In the genomic region with DNA sequence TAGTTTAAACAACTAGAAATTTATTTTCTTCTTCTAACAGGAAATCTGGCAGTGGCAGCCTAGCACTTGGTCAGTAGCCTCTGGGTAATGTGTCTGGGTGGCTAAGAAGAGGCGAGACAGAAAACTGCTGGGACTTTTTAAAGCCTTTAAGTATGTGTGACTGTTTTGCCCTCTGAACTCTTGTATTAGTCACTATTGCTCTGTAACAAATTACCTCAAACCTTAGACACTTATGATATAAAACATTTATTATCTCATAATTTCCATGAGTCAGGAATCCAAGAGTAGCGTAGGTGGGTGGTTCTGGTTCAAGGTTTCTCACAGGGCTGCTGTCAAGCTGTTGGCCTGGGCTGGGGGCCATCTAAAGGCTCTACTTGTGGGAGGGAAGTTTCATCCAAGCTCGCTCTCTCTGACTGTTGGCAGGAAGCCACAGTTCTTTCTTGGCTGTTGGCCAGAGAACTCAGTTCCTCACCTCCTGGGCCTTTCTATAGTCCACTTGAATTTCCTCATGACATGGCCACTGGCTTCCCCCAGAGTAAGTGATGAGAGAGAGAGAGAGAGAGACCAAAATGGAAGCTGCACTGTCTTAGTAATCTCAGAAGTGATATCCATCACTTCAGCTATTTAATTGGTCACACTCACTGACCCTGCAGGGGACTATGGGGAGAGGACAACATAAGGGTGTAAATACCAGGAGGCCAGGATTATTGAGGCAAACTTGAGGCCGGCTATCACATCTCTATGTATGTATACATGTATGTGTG, we compare ENCODE assay signal across 1 cellular context.
TF ChIP-seq lines count a peak whose summit lies in the region.

No MANE protein-coding gene starts in this region.

TF ChIP-seq in HepG2, 621 proteins besides CTCF, POLR2A, EP300 and RAD21 (continued from another document and continues in another):
- TF ChIP-seq, protein P1, sequence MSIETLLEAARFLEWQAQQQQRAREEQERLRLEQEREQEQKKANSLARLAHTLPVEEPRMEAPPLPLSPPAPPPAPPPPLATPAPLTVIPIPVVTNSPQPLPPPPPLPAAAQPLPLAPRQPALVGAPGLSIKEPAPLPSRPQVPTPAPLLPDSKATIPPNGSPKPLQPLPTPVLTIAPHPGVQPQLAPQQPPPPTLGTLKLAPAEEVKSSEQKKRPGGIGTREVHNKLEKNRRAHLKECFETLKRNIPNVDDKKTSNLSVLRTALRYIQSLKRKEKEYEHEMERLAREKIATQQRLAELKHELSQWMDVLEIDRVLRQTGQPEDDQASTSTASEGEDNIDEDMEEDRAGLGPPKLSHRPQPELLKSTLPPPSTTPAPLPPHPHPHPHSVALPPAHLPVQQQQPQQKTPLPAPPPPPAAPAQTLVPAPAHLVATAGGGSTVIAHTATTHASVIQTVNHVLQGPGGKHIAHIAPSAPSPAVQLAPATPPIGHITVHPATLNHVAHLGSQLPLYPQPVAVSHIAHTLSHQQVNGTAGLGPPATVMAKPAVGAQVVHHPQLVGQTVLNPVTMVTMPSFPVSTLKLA (IDR thresholded peaks at IDR 0.05) = no peak
- TF ChIP-seq MED1 (CRISPR knock-in tag; IDR thresholded peaks at IDR 0.05) (peak; percentile 33; the same call in 1 of the 2 replicates), ZNF780A (CRISPR knock-in tag; IDR thresholded peaks at IDR 0.05) (no peak), TBX3 (IDR thresholded peaks at IDR 0.05; ENCODE audit: borderline replicate concordance) (peak; percentile 21; the same call in 1 of the 2 replicates), ZBTB7B (CRISPR knock-in tag; IDR thresholded peaks at IDR 0.05) (0 out of 2 replicates have a peak, but pooled peaks have one; percentile 24), EEA1 (CRISPR knock-in tag; IDR thresholded peaks at IDR 0.05; ENCODE audit: borderline replicate concordance) (no peak), SMAD3 (CRISPR knock-in tag; IDR thresholded peaks at IDR 0.05) (peak; percentile 52; the same call in 1 of the 2 replicates), GPN1 (CRISPR knock-in tag; IDR thresholded peaks at IDR 0.05; ENCODE audit: borderline replicate concordance) (no peak), NFIC (IDR thresholded peaks at IDR 0.05; ENCODE audit: low read length) (peak; percentile 71; the same call in 1 of the 2 replicates), SMAD9 (CRISPR knock-in tag; IDR thresholded peaks at IDR 0.05) (no peak), ZFYVE20 (CRISPR knock-in tag; IDR thresholded peaks at IDR 0.05; ENCODE audit: borderline replicate concordance, low read depth) (no peak), MZF1 (CRISPR knock-in tag; IDR thresholded peaks at IDR 0.05; ENCODE audit: borderline replicate concordance) (no peak), NFE2L2 (IDR thresholded peaks at IDR 0.05; ENCODE audit: low read length) (no peak), ZFP37 (CRISPR knock-in tag; IDR thresholded peaks at IDR 0.05; ENCODE audit: borderline replicate concordance) (no peak), ZNF589 (CRISPR knock-in tag; conservative IDR thresholded peaks at IDR 0.05) (no peak), ZNF10 (CRISPR knock-in tag; IDR thresholded peaks at IDR 0.05; ENCODE audit: borderline replicate concordance, low read depth) (no peak), RORA (CRISPR knock-in tag; IDR thresholded peaks at IDR 0.05) (no peak), ZNF44 (CRISPR knock-in tag; IDR thresholded peaks at IDR 0.05) (no peak), ARHGAP35 (CRISPR knock-in tag; IDR thresholded peaks at IDR 0.05; ENCODE audit: borderline replicate concordance) (no peak), ZNF235 (CRISPR knock-in tag; IDR thresholded peaks at IDR 0.05; ENCODE audit: borderline replicate concordance) (no peak), NFKBIZ (CRISPR knock-in tag; IDR thresholded peaks at IDR 0.05) (0 out of 2 replicates have a peak, but pooled peaks have one; percentile 35), ZNF333 (CRISPR knock-in tag; IDR thresholded peaks at IDR 0.05; ENCODE audit: borderline replicate concordance) (no peak), CCDC6 (CRISPR knock-in tag; IDR thresholded peaks at IDR 0.05) (no peak), NR2F6 (IDR thresholded peaks at IDR 0.05) (no peak), NR2F6 (CRISPR knock-in tag; IDR thresholded peaks at IDR 0.05) (0 out of 2 replicates have a peak, but pooled peaks have one; percentile 35), HOXA3 (CRISPR knock-in tag; IDR thresholded peaks at IDR 0.05) (peak; percentile 23; the same call in 1 of the 2 replicates), ARID2 (CRISPR knock-in tag; IDR thresholded peaks at IDR 0.05; ENCODE audit: borderline replicate concordance) (no peak), ZNF260 (CRISPR knock-in tag; IDR thresholded peaks at IDR 0.05; ENCODE audit: borderline replicate concordance, low read depth) (no peak), ATRX (CRISPR knock-in tag; IDR thresholded peaks at IDR 0.05; ENCODE audit: borderline replicate concordance) (no peak), GTF3A (CRISPR knock-in tag; conservative IDR thresholded peaks at IDR 0.05) (no peak), FOXM1 (CRISPR knock-in tag; IDR thresholded peaks at IDR 0.05) (no peak), THYN1 (CRISPR knock-in tag; IDR thresholded peaks at IDR 0.05; ENCODE audit: borderline replicate concordance, low read depth) (no peak), ZNF275 (CRISPR knock-in tag; IDR thresholded peaks at IDR 0.05; ENCODE audit: borderline replicate concordance) (no peak), ZFP90 (CRISPR knock-in tag; IDR thresholded peaks at IDR 0.05; ENCODE audit: borderline replicate concordance) (peak; percentile 42; the same call in 1 of the 2 replicates), CREB1 (IDR thresholded peaks at IDR 0.05) (no peak), CREB1 (CRISPR knock-in tag; IDR thresholded peaks at IDR 0.05) (peak; percentile 38; the same call in 1 of the 2 replicates), KMT2B (CRISPR knock-in tag; IDR thresholded peaks at IDR 0.05) (peak; percentile 34; the same call in 1 of the 2 replicates), REL (CRISPR knock-in tag; conservative IDR thresholded peaks at IDR 0.05) (no peak), ZKSCAN8 (CRISPR knock-in tag; IDR thresholded peaks at IDR 0.05; ENCODE audit: borderline replicate concordance) (no peak), KAT2B (IDR thresholded peaks at IDR 0.05; ENCODE audit: borderline replicate concordance, low read depth, low read length) (no peak), ZNF101 (CRISPR knock-in tag; IDR thresholded peaks at IDR 0.05; ENCODE audit: borderline replicate concordance, low read depth) (no peak), SRSF4 (IDR thresholded peaks at IDR 0.05; ENCODE audit: low read depth, low read length, poor library complexity, severe bottlenecking) (no peak), SRSF1 (optimal IDR thresholded peaks at IDR 0.05; ENCODE audit: low read depth, low read length) (no peak), ZNF605 (CRISPR knock-in tag; IDR thresholded peaks at IDR 0.05) (peak; percentile 58; the same call in 1 of the 2 replicates), ATF2 (CRISPR knock-in tag; IDR thresholded peaks at IDR 0.05) (no peak), SIN3B (IDR thresholded peaks at IDR 0.05; ENCODE audit: low read length) (no peak), NONO (IDR thresholded peaks at IDR 0.05) (no peak), NONO (CRISPR knock-in tag; conservative IDR thresholded peaks at IDR 0.05) (no peak), ZNF781 (CRISPR knock-in tag; IDR thresholded peaks at IDR 0.05; ENCODE audit: borderline replicate concordance, not compliant biosample characterization) (no peak), CHD4 (IDR thresholded peaks at IDR 0.05; ENCODE audit: borderline replicate concordance, low read length) (no peak), FOXK1 (CRISPR knock-in tag; IDR thresholded peaks at IDR 0.05; ENCODE audit: borderline replicate concordance, low read depth) (no peak), ZMYM4 (CRISPR knock-in tag; IDR thresholded peaks at IDR 0.05) (0 out of 2 replicates have a peak, but pooled peaks have one; percentile 18), SMYD3 (CRISPR knock-in tag; IDR thresholded peaks at IDR 0.05) (no peak), IKZF4 (CRISPR knock-in tag; IDR thresholded peaks at IDR 0.05; ENCODE audit: borderline replicate concordance, low read depth, not compliant biosample characterization) (no peak)
- TF ChIP-seq, protein P2, sequence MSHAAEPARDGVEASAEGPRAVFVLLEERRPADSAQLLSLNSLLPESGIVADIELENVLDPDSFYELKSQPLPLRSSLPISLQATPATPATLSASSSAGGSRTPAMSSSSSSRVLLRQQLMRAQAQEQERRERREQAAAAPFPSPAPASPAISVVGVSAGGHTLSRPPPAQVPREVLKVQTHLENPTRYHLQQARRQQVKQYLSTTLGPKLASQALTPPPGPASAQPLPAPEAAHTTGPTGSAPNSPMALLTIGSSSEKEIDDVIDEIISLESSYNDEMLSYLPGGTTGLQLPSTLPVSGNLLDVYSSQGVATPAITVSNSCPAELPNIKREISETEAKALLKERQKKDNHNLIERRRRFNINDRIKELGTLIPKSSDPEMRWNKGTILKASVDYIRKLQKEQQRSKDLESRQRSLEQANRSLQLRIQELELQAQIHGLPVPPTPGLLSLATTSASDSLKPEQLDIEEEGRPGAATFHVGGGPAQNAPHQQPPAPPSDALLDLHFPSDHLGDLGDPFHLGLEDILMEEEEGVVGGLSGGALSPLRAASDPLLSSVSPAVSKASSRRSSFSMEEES (CRISPR knock-in tag; IDR thresholded peaks at IDR 0.05) = no peak
- TF ChIP-seq, protein P3, sequence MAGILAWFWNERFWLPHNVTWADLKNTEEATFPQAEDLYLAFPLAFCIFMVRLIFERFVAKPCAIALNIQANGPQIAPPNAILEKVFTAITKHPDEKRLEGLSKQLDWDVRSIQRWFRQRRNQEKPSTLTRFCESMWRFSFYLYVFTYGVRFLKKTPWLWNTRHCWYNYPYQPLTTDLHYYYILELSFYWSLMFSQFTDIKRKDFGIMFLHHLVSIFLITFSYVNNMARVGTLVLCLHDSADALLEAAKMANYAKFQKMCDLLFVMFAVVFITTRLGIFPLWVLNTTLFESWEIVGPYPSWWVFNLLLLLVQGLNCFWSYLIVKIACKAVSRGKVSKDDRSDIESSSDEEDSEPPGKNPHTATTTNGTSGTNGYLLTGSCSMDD (CRISPR knock-in tag; IDR thresholded peaks at IDR 0.05) = no peak
- TF ChIP-seq, protein P4, sequence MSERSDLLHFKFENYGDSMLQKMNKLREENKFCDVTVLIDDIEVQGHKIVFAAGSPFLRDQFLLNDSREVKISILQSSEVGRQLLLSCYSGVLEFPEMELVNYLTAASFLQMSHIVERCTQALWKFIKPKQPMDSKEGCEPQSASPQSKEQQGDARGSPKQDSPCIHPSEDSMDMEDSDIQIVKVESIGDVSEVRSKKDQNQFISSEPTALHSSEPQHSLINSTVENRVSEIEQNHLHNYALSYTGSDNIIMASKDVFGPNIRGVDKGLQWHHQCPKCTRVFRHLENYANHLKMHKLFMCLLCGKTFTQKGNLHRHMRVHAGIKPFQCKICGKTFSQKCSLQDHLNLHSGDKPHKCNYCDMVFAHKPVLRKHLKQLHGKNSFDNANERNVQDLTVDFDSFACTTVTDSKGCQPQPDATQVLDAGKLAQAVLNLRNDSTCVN (CRISPR knock-in tag; IDR thresholded peaks at IDR 0.05; ENCODE audit: borderline replicate concordance) = peak; percentile 63; the same call in 1 of the 2 replicates
- TF ChIP-seq, protein P5, sequence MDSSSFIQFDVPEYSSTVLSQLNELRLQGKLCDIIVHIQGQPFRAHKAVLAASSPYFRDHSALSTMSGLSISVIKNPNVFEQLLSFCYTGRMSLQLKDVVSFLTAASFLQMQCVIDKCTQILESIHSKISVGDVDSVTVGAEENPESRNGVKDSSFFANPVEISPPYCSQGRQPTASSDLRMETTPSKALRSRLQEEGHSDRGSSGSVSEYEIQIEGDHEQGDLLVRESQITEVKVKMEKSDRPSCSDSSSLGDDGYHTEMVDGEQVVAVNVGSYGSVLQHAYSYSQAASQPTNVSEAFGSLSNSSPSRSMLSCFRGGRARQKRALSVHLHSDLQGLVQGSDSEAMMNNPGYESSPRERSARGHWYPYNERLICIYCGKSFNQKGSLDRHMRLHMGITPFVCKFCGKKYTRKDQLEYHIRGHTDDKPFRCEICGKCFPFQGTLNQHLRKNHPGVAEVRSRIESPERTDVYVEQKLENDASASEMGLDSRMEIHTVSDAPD (CRISPR knock-in tag; IDR thresholded peaks at IDR 0.05) = no peak
- TF ChIP-seq, protein P6, sequence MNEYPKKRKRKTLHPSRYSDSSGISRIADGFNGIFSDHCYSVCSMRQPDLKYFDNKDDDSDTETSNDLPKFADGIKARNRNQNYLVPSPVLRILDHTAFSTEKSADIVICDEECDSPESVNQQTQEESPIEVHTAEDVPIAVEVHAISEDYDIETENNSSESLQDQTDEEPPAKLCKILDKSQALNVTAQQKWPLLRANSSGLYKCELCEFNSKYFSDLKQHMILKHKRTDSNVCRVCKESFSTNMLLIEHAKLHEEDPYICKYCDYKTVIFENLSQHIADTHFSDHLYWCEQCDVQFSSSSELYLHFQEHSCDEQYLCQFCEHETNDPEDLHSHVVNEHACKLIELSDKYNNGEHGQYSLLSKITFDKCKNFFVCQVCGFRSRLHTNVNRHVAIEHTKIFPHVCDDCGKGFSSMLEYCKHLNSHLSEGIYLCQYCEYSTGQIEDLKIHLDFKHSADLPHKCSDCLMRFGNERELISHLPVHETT (CRISPR knock-in tag; conservative IDR thresholded peaks at IDR 0.05) = 0 out of 2 replicates have a peak, but pooled peaks have one; percentile 26
- TF ChIP-seq, protein P7, sequence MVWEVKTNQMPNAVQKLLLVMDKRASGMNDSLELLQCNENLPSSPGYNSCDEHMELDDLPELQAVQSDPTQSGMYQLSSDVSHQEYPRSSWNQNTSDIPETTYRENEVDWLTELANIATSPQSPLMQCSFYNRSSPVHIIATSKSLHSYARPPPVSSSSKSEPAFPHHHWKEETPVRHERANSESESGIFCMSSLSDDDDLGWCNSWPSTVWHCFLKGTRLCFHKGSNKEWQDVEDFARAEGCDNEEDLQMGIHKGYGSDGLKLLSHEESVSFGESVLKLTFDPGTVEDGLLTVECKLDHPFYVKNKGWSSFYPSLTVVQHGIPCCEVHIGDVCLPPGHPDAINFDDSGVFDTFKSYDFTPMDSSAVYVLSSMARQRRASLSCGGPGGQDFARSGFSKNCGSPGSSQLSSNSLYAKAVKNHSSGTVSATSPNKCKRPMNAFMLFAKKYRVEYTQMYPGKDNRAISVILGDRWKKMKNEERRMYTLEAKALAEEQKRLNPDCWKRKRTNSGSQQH (CRISPR knock-in tag; IDR thresholded peaks at IDR 0.05; ENCODE audit: low read depth) = no peak
